12 cellular contexts compared by ENCODE assay signal in the genomic region with DNA sequence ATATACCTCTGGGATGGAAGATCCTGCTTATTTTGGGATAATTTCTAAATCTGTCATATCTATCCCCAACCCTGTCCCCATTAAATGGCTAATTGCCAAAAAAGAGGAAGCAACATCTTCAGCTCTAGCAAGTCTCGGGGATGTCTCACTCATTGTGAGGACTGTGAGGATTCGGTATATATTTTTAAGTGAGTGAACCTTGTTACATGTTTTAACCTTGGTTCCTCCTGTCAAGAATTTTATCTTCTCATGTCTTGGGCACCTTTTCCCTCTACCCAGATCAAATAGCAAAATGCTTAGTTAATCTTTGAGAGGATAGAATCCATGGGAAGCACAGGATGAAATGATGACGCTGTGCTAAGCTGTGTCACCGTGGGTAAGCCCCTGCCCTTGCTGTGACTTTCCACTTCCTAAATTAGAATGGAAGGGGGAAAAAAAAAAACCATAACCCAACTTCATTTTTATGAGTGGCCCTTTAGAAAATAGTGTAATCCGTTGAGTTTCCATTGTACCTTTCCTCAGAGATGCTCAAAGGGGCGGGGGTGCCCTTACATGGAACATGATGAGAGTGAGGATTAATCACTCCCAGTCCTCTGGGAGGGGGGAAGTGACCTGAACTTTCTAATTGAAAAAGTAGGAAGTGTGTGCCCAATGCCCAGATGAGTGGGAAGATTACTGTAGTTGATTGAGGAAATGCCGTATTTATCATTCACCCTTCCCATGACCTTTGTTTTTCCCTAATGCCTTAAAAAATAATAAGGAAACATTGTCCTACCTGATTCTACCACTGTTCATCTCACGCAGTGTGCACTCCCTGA. TPM values are rescaled to one million over a fixed set of nuclear protein-coding genes. Genes with fewer than 3 reads are reported as not detected.
DNase-seq lines count a peak whose midpoint lies in the region; ATAC-seq, FAIRE-seq and TF ChIP-seq lines count a peak whose summit lies in the region.
"Had no signal": no experiment of that assay in that cellular context is flagged by ENCODE, and none has a peak within 500 bp of the region (broad histone marks: within the 10 kb centered on the region; RNA-seq: fewer than 3 reads in every experiment).

No MANE protein-coding gene starts in this region.

- peak overlapping the region; percentile 2 for H3K4me3 ChIP-seq in coronary artery
- H3K4me3 ChIP-seq in small intestine (ENCODE audit: low read depth in 1 of 2, low read length in 2 of 2), result peak overlapping the region in 1 of 2 donors; percentile 32

- H3K4me1 ChIP-seq in small intestine (ENCODE audit: control insufficient read depth in 2 of 2, insufficient read depth in 1 of 2, low read depth in 1 of 2, low read length in 1 of 2), result peaks cover 14 to 44% of the 10 kb centered on the region in 2 donors

- no peak for FAIRE-seq in small intestine (lab: Jason Lieb, UNC)

- ATAC-seq in activated CD8-positive, alpha-beta T cell treated with anti-CD3 and anti-CD28 coated beads for 36 hours, result no peak
- no peak for ATAC-seq in activated CD8-positive, alpha-beta T cell treated with anti-CD3 and anti-CD28 coated beads, Interleukin-2, amount 10 ng/mL, durations not matched to agents 7 days and 5 days
- peak; percentile 16 for ATAC-seq in HG02610 (IDR thresholded peaks at IDR 0.05; ENCODE audit: unreplicated experiment)

- 37 to 52% (median 50%) methylated on average over 8 of the region's 8 CpGs for WGBS in small intestine, 3 donors

- peaks cover 62% of the 10 kb centered on the region for H3K36me3 Mint-ChIP-seq in activated CD8-positive, alpha-beta T cell treated with anti-CD3 and anti-CD28 coated beads for 36 hours (ENCODE audit: low read depth)
- H3K36me3 Mint-ChIP-seq in activated CD8-positive, alpha-beta T cell treated with anti-CD3 and anti-CD28 coated beads, Interleukin-2, amount 10 ng/mL, durations not matched to agents 7 days and 5 days (ENCODE audit: low read depth), result peaks cover 47% of the 10 kb centered on the region
- H3K36me3 Mint-ChIP-seq in endothelial cell (ENCODE audit: low read depth, unreplicated experiment), result no peaks in the 10 kb centered on the region

- H3K27ac Mint-ChIP-seq in activated CD8-positive, alpha-beta T cell treated with anti-CD3 and anti-CD28 coated beads for 36 hours, result peak overlapping the region; percentile 81
- no peak overlapping the region for H3K27ac Mint-ChIP-seq in activated CD8-positive, alpha-beta T cell treated with anti-CD3 and anti-CD28 coated beads, Interleukin-2, amount 10 ng/mL, durations not matched to agents 7 days and 5 days
- no peak overlapping the region for H3K27ac Mint-ChIP-seq in endothelial cell (ENCODE audit: unreplicated experiment)

- no peaks in the 10 kb centered on the region for H3K27me3 ChIP-seq in small intestine (ENCODE audit: control insufficient read depth in 2 of 2, insufficient read depth in 2 of 2, low read length in 2 of 2)

- H3K4me1 Mint-ChIP-seq in activated CD8-positive, alpha-beta T cell treated with anti-CD3 and anti-CD28 coated beads for 36 hours (ENCODE audit: low read depth), result peaks cover 89% of the 10 kb centered on the region
- H3K4me1 Mint-ChIP-seq in activated CD8-positive, alpha-beta T cell treated with anti-CD3 and anti-CD28 coated beads, Interleukin-2, amount 10 ng/mL, durations not matched to agents 7 days and 5 days (ENCODE audit: low read depth), result peaks cover 70% of the 10 kb centered on the region
- peaks cover 40% of the 10 kb centered on the region for H3K4me1 Mint-ChIP-seq in endothelial cell (ENCODE audit: unreplicated experiment)

- CTCF ChIA-PET in activated CD8-positive, alpha-beta T cell treated with anti-CD3 and anti-CD28 coated beads for 36 hours (lab: Charles Lee), result interaction anchor here (1.0 to 2.0 kb wide), 5 partner anchors 10 to 241 kb away, joined by 3 to 6 read pairs (median 3); no protein-coding TSS in a partner anchor
- CTCF ChIA-PET in activated CD8-positive, alpha-beta T cell treated with anti-CD3 and anti-CD28 coated beads, Interleukin-2, amount 10 ng/mL, durations not matched to agents 7 days and 5 days (lab: Charles Lee), result interaction anchor here (0.6 to 2.2 kb wide), 3 partner anchors 21 to 121 kb away, joined by 3 to 8 read pairs (median 3); no protein-coding TSS in a partner anchor

- no peak for TF ChIP-seq CTCF in activated CD8-positive, alpha-beta T cell treated with anti-CD3 and anti-CD28 coated beads for 36 hours (IDR thresholded peaks at IDR 0.05)
- TF ChIP-seq CTCF in coronary artery (IDR thresholded peaks at IDR 0.05) (no peak), endothelial cell (IDR thresholded peaks at IDR 0.05; ENCODE audit: unreplicated experiment) (no peak)

- H3K27ac ChIP-seq in coronary artery, result peak overlapping the region in 1 of 2 donors; percentile 54
- H3K27ac ChIP-seq in small intestine (ENCODE audit: low read depth in 1 of 2, low read length in 1 of 2), result peak overlapping the region; percentile 43 to 47

- DNase-seq in activated CD8-positive, alpha-beta T cell treated with anti-CD3 and anti-CD28 coated beads for 36 hours, result peak; percentile 6
- no peak for DNase-seq in activated CD8-positive, alpha-beta T cell treated with anti-CD3 and anti-CD28 coated beads, Interleukin-2, amount 10 ng/mL, durations not matched to agents 7 days and 5 days
- DNase-seq in coronary artery (ENCODE audit: low spot score) (no peak), small intestine (peak; percentile 74), endothelial cell (ENCODE audit: low spot score) (no peak), SKM-1 (lab: John Stamatoyannopoulos, UW; ENCODE audit: unreplicated experiment) (no peak), AG08396 (ENCODE audit: low spot score) (no peak)
- DNase-seq: activated CD4-positive, alpha-beta T cell treated with anti-CD3 and anti-CD28 coated beads, Interleukin-2, amount 50 U/mL, for 4 hours; H9; Kasumi-1; NCI-H2171 treated with DMSO at 0.1 percent for 48 hours had no signal

- H3K27me3 Mint-ChIP-seq in activated CD8-positive, alpha-beta T cell treated with anti-CD3 and anti-CD28 coated beads for 36 hours, result no peaks in the 10 kb centered on the region
- H3K27me3 Mint-ChIP-seq in activated CD8-positive, alpha-beta T cell treated with anti-CD3 and anti-CD28 coated beads, Interleukin-2, amount 10 ng/mL, durations not matched to agents 7 days and 5 days (ENCODE audit: low read depth), result no peaks in the 10 kb centered on the region
- H3K27me3 Mint-ChIP-seq in endothelial cell (ENCODE audit: unreplicated experiment), result no peaks in the 10 kb centered on the region

- H3K36me3 ChIP-seq in small intestine (ENCODE audit: control insufficient read depth in 2 of 2, insufficient read depth in 2 of 2, low read length in 2 of 2), result peaks cover 3 to 6% of the 10 kb centered on the region in 2 donors

- intact Hi-C loops in activated CD8-positive, alpha-beta T cell treated with anti-CD3 and anti-CD28 coated beads for 36 hours (cut with micrococcal nuclease), result no loop called here

- H3K9me3 ChIP-seq in small intestine (ENCODE audit: control insufficient read depth, low read depth), result no peaks in the 10 kb centered on the region

- H3K4me3 Mint-ChIP-seq in activated CD8-positive, alpha-beta T cell treated with anti-CD3 and anti-CD28 coated beads for 36 hours, result no peak overlapping the region
- H3K4me3 Mint-ChIP-seq in activated CD8-positive, alpha-beta T cell treated with anti-CD3 and anti-CD28 coated beads, Interleukin-2, amount 10 ng/mL, durations not matched to agents 7 days and 5 days, result no peak overlapping the region
- H3K4me3 Mint-ChIP-seq in endothelial cell (ENCODE audit: unreplicated experiment), result no peak overlapping the region
- H3K4me3 Mint-ChIP-seq: H9 had no signal

- H3K9me3 Mint-ChIP-seq in activated CD8-positive, alpha-beta T cell treated with anti-CD3 and anti-CD28 coated beads for 36 hours, result no peaks in the 10 kb centered on the region
- no peaks in the 10 kb centered on the region for H3K9me3 Mint-ChIP-seq in activated CD8-positive, alpha-beta T cell treated with anti-CD3 and anti-CD28 coated beads, Interleukin-2, amount 10 ng/mL, durations not matched to agents 7 days and 5 days (ENCODE audit: insufficient read depth)
- no peaks in the 10 kb centered on the region for H3K9me3 Mint-ChIP-seq in endothelial cell (ENCODE audit: unreplicated experiment)
- H3K9me3 Mint-ChIP-seq: H9 had no signal

- POLR2A ChIA-PET in activated CD8-positive, alpha-beta T cell treated with anti-CD3 and anti-CD28 coated beads for 36 hours (lab: Charles Lee), result interaction anchor here (1.1 to 1.4 kb wide), 2 partner anchors 21 to 37 kb away, joined by 3 to 9 read pairs; no protein-coding TSS in a partner anchor
- POLR2A ChIA-PET in activated CD8-positive, alpha-beta T cell treated with anti-CD3 and anti-CD28 coated beads, Interleukin-2, amount 10 ng/mL, durations not matched to agents 7 days and 5 days (lab: Charles Lee), result interaction anchor here (1.1 kb wide), 2 partner anchors 10 to 22 kb away, joined by 3 read pairs; no protein-coding TSS in a partner anchor

RNA-seq across cellular contexts. Expression of a gene that starts 7.7 kb away (rescaled TPM):
- 100 to 1,000 TPM; 201 to 202 TPM for total RNA-seq in activated CD8-positive, alpha-beta T cell treated with anti-CD3 and anti-CD28 coated beads for 36 hours
- total RNA-seq in activated CD8-positive, alpha-beta T cell treated with anti-CD3 and anti-CD28 coated beads, Interleukin-2, amount 10 ng/mL, durations not matched to agents 7 days and 5 days, result 100 to 1,000 TPM; 203 to 204 TPM
- 1,000 to 10,000 TPM in 2 of 3 donors, 100 to 1,000 TPM in 1; 921 to 1,048 (median 1,042) TPM for polyA plus RNA-seq in small intestine
- 156 TPM for total RNA-seq in endothelial cell (ENCODE audit: unreplicated experiment)

Comparison
In these comparisons a context has a peak if more than half of its experiments do, and no peak if none do; other contexts are left out.
1. DNase-seq: peak in activated CD8-positive, alpha-beta T cell treated with anti-CD3 and anti-CD28 coated beads for 36 hours (single experiment) and small intestine (single experiment); none in activated CD8-positive, alpha-beta T cell treated with anti-CD3 and anti-CD28 coated beads, Interleukin-2, amount 10 ng/mL, durations not matched to agents 7 days and 5 days (single experiment), coronary artery (single experiment), endothelial cell (single experiment), SKM-1 (single experiment) and AG08396 (single experiment).